In the genomic region with DNA sequence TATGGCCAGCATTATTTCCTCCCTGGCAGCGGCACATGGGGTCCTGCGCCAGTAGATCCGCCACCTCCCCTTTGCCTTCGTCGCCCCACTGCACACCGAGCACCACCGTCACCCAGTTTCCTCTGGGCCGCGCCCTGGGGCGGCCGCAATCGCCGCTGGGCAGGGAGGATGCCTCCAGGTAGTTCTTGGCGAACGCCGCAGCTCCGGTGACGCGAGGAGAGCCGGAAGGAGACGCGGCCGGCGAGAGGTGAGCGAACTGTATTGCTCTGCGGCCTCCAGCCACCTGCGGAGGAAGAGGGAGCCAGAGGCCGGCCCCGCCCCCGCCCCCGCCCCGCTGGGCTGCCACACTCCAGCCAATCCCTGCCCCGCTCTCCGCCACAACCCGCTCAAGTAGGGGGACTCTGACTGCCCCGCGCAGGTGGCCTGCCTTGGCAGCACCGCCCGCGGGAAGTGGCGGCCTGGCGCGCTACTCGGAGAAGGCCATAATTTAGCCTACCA, we compare ENCODE assay signal across 8 cellular contexts. TPM values are rescaled to one million over a fixed set of nuclear protein-coding genes. Genes with fewer than 3 reads are reported as not detected.
A peak's percentile ranks its signal among the peaks of the same experiment; 100 is the strongest.
DNase-seq lines count a peak whose midpoint lies in the region; ATAC-seq, FAIRE-seq and TF ChIP-seq lines count a peak whose summit lies in the region.

No MANE protein-coding gene starts in this region.

- intact Hi-C loops in Calu3 (cut with micrococcal nuclease; ENCODE audit: unreplicated experiment) (no loop called here), pancreas (cut with DNase I) (no loop called here)

- H3K36me3 Mint-ChIP-seq in Calu3 (ENCODE audit: insufficient read depth, unreplicated experiment), result peaks cover 16% of the 10 kb centered on the region
- H3K36me3 Mint-ChIP-seq in activated CD4-positive, alpha-beta T cell treated with anti-CD3 and anti-CD28 coated beads, Interleukin-2, amount 10 ng/mL, durations not matched to agents 7 days and 5 days (ENCODE audit: low read depth), result peaks cover 75% of the 10 kb centered on the region
- H3K36me3 Mint-ChIP-seq in endothelial cell (ENCODE audit: low read depth, unreplicated experiment), result no peaks in the 10 kb centered on the region

- BruUV-seq in Calu3 (replicated peaks; lab: Mats Ljungman, UMichigan), result no TSS peak

- H3K27me3 Mint-ChIP-seq in Calu3 (ENCODE audit: unreplicated experiment), result peaks cover 24% of the 10 kb centered on the region
- no peaks in the 10 kb centered on the region for H3K27me3 Mint-ChIP-seq in activated CD4-positive, alpha-beta T cell treated with anti-CD3 and anti-CD28 coated beads, Interleukin-2, amount 10 ng/mL, durations not matched to agents 7 days and 5 days
- peaks cover 3% of the 10 kb centered on the region for H3K27me3 Mint-ChIP-seq in endothelial cell (ENCODE audit: unreplicated experiment)

- H3K27ac ChIP-seq in HUES48 (ENCODE audit: low read depth, low read length) (no peak overlapping the region), pancreas (peak overlapping the region in 1 of 4 donors; percentile 12)

- 8 to 12% methylated on average over 29 to 44 of the region's 44 CpGs for WGBS in pancreas, 2 donors

- peaks cover 5% of the 10 kb centered on the region; the same call in 1 of the 2 replicates for H3K4me1 ChIP-seq in HUES48 (ENCODE audit: control insufficient read depth, insufficient read depth, low read length)
- no peaks in the 10 kb centered on the region for H3K4me1 ChIP-seq in pancreas

- no peak overlapping the region for H3K9ac ChIP-seq in HUES48 (ENCODE audit: low read depth, low read length)

- H3K9me3 ChIP-seq in HUES48 (ENCODE audit: control insufficient read depth, insufficient read depth, low read length) (no peaks in the 10 kb centered on the region), pancreas (no peaks in the 10 kb centered on the region)

- H3K4me3 Mint-ChIP-seq in Calu3 (ENCODE audit: low read depth, unreplicated experiment) (peak overlapping the region; percentile 74), endothelial cell (ENCODE audit: unreplicated experiment) (peak overlapping the region; percentile 63)
- peak overlapping the region; percentile 54 for H3K4me3 Mint-ChIP-seq in activated CD4-positive, alpha-beta T cell treated with anti-CD3 and anti-CD28 coated beads, Interleukin-2, amount 10 ng/mL, durations not matched to agents 7 days and 5 days

- TF ChIP-seq CTCF in Calu3 (IDR thresholded peaks at IDR 0.05; ENCODE audit: unreplicated experiment) (no peak), GM20000 (IDR thresholded peaks at IDR 0.05; ENCODE audit: extremely low read depth, missing control alignments) (no peak), endothelial cell (IDR thresholded peaks at IDR 0.05; ENCODE audit: unreplicated experiment) (no peak), pancreas (IDR thresholded peaks at IDR 0.05) (no peak)

- H3K4me3 ChIP-seq in HUES48 (ENCODE audit: low read depth, low read length) (peak overlapping the region; percentile 59), pancreas (peak overlapping the region in 3 of 4 donors; percentile 7 to 41 (median 23))

- H3K9me3 Mint-ChIP-seq in Calu3 (ENCODE audit: low read depth, unreplicated experiment) (peaks cover 8% of the 10 kb centered on the region), endothelial cell (ENCODE audit: unreplicated experiment) (no peaks in the 10 kb centered on the region)
- peaks cover 27% of the 10 kb centered on the region for H3K9me3 Mint-ChIP-seq in activated CD4-positive, alpha-beta T cell treated with anti-CD3 and anti-CD28 coated beads, Interleukin-2, amount 10 ng/mL, durations not matched to agents 7 days and 5 days

- no peak for FAIRE-seq in pancreas (lab: Jason Lieb, UNC)

- peak; percentile 98 to 99 (median 98) for ATAC-seq in pancreas

- POLR2A ChIA-PET in activated CD4-positive, alpha-beta T cell treated with anti-CD3 and anti-CD28 coated beads, Interleukin-2, amount 10 ng/mL, durations not matched to agents 7 days and 5 days (lab: Charles Lee), result no interaction called here

- H3K27ac Mint-ChIP-seq in Calu3 (ENCODE audit: unreplicated experiment) (peak overlapping the region; percentile 60), endothelial cell (ENCODE audit: unreplicated experiment) (no peak overlapping the region)
- H3K27ac Mint-ChIP-seq in activated CD4-positive, alpha-beta T cell treated with anti-CD3 and anti-CD28 coated beads, Interleukin-2, amount 10 ng/mL, durations not matched to agents 7 days and 5 days, result peak overlapping the region; percentile 79

- H3K27me3 ChIP-seq in HUES48 (ENCODE audit: control insufficient read depth, insufficient read depth, low read length) (peaks cover 66% of the 10 kb centered on the region), pancreas (no peaks in the 10 kb centered on the region)

- CTCF ChIA-PET in Calu3 (lab: Charles Lee), result no interaction called here
- CTCF ChIA-PET in activated CD4-positive, alpha-beta T cell treated with anti-CD3 and anti-CD28 coated beads, Interleukin-2, amount 10 ng/mL, durations not matched to agents 7 days and 5 days (lab: Charles Lee), result no interaction called here

- H3K36me3 ChIP-seq in HUES48 (ENCODE audit: control insufficient read depth, insufficient read depth, low read length) (no peaks in the 10 kb centered on the region), pancreas (no peaks in the 10 kb centered on the region)

- H3K4me1 Mint-ChIP-seq in Calu3 (ENCODE audit: low read depth, unreplicated experiment) (peaks cover 13% of the 10 kb centered on the region), endothelial cell (ENCODE audit: unreplicated experiment) (no peaks in the 10 kb centered on the region)
- peaks cover 32% of the 10 kb centered on the region for H3K4me1 Mint-ChIP-seq in activated CD4-positive, alpha-beta T cell treated with anti-CD3 and anti-CD28 coated beads, Interleukin-2, amount 10 ng/mL, durations not matched to agents 7 days and 5 days

- DNase-seq in Calu3, result peak; percentile 80
- peak; percentile 84 for DNase-seq in GM20000 (ENCODE audit: low spot score)
- peak; percentile 56 for DNase-seq in activated CD4-positive, alpha-beta T cell treated with anti-CD3 and anti-CD28 coated beads, Interleukin-2, amount 10 ng/mL, durations not matched to agents 7 days and 5 days
- DNase-seq in endothelial cell (ENCODE audit: low spot score), result peak; percentile 19
- DNase-seq in pancreas, result peak; percentile 68 to 87 (median 80)
- DNase-seq in kidney glomerular epithelial cell (lab: John Stamatoyannopoulos, UW), result no peak
- DNase-seq in NCI-H526 treated with DMSO at 0.1 percent for 48 hours (lab: John Stamatoyannopoulos, UW), result no peak

RNA-seq across cellular contexts. Expression of gene SLFN13, which starts 11.8 kb away (rescaled TPM):
- total RNA-seq in Calu3 (2022) (44.4 and 46.2 TPM in 2 replicates), endothelial cell (ENCODE audit: unreplicated experiment) (9.1 TPM), pancreas (1 to 10 TPM; 1.3 to 8.5 (median 3.3) TPM)
- total RNA-seq in activated CD4-positive, alpha-beta T cell treated with anti-CD3 and anti-CD28 coated beads, Interleukin-2, amount 10 ng/mL, durations not matched to agents 7 days and 5 days, result 10 to 100 TPM; 50.4 to 53.6 TPM
- 1 to 10 TPM; 1.7 to 2.9 TPM for polyA plus RNA-seq in pancreas

RNA-seq across cellular contexts. Expression of gene SLFN12, which starts 28.1 kb away (rescaled TPM):
- total RNA-seq in Calu3 (2022), result 0.44 and 0.54 TPM in 2 replicates
- total RNA-seq in activated CD4-positive, alpha-beta T cell treated with anti-CD3 and anti-CD28 coated beads, Interleukin-2, amount 10 ng/mL, durations not matched to agents 7 days and 5 days, result 10 to 100 TPM in 1 of 2 experiments, 1 to 10 TPM in 1; 9.6 to 11.7 TPM
- 25.7 TPM for total RNA-seq in endothelial cell (ENCODE audit: unreplicated experiment)
- total RNA-seq in pancreas, result 1 to 10 TPM; 1.3 to 8.0 (median 2.0) TPM
- 1 to 10 TPM; 1.3 to 2.1 TPM for polyA plus RNA-seq in pancreas

Comparison
In these comparisons a context has a peak if more than half of its experiments do, and no peak if none do; other contexts are left out.
1. DNase-seq: peak in Calu3 (single experiment), GM20000 (single experiment), activated CD4-positive, alpha-beta T cell treated with anti-CD3 and anti-CD28 coated beads, Interleukin-2, amount 10 ng/mL, durations not matched to agents 7 days and 5 days (single experiment), endothelial cell (single experiment) and pancreas (6 of 6); none in kidney glomerular epithelial cell (single experiment) and NCI-H526 treated with DMSO at 0.1 percent for 48 hours (single experiment).
2. Peak in every context shown above with its lines, with median percentiles within 50 percentile points of each other: H3K4me3 Mint-ChIP-seq.